ENCODE assay signal across 10 cellular contexts in genomic region chr1:21931171-21932093, GRCh38. TPM values are rescaled to one million over a fixed set of nuclear protein-coding genes. Genes with fewer than 3 reads are reported as not detected.
DNase-seq lines count a peak whose midpoint lies in the region; ATAC-seq, FAIRE-seq and TF ChIP-seq lines count a peak whose summit lies in the region.
"Had no signal": no experiment of that assay in that cellular context is flagged by ENCODE, and none has a peak within 500 bp of the region (broad histone marks: within the 10 kb centered on the region; RNA-seq: fewer than 3 reads in every experiment).

No MANE protein-coding gene starts in this region.

- peak; percentile 46 to 76; a peak in 2 of 5 replicates for TF ChIP-seq EP300 in A549 (IDR thresholded peaks at IDR 0.05)

- H3K9me3 ChIP-seq in A549 (no peaks in the 10 kb centered on the region), muscle layer of duodenum (ENCODE audit: control insufficient read depth in 1 of 2, low read length in 2 of 2) (no peaks in the 10 kb centered on the region)
- no peaks in the 10 kb centered on the region for H3K9me3 ChIP-seq in CD8-positive, alpha-beta T cell (ENCODE audit: low read length)

- peak overlapping the region; percentile 20; the same call in 2 of the 3 replicates for H3K4me3 ChIP-seq in A549
- H3K4me3 ChIP-seq in muscle layer of duodenum (ENCODE audit: low read depth in 1 of 2, low read length in 2 of 2): peak overlapping the region in 1 of 2 donors; percentile 45
- H3K4me3 ChIP-seq in CD8-positive, alpha-beta T cell (ENCODE audit: low read depth, low read length): no peak overlapping the region

- intact Hi-C loops in CD8-positive, alpha-beta T cell (cut with DNase I, micrococcal nuclease): no loop called here

- peaks cover 12% of the 10 kb centered on the region for H3K27me3 Mint-ChIP-seq in activated CD8-positive, alpha-beta memory T cell treated with anti-CD3 and anti-CD28 coated beads, Interleukin-2, amount 10 ng/mL, durations not matched to agents 7 days and 5 days
- peaks cover 12% of the 10 kb centered on the region for H3K27me3 Mint-ChIP-seq in CD8-positive, alpha-beta T cell (ENCODE audit: low read depth)

- TF ChIP-seq POLR2A in A549 (IDR thresholded peaks at IDR 0.05; ENCODE audit: low read length): no peak

- peak overlapping the region; percentile 92 for H3K4me2 ChIP-seq in A549

- DNase-seq in A549 (ENCODE audit: low read depth in 1 of 2, low spot score in 1 of 2) (peak; percentile 46 to 87), NCI-H460 (ENCODE audit: extremely low read depth, low read depth) (peak; percentile 56), epidermal melanocyte (ENCODE audit: insufficient read length, low spot score) (peak; percentile 67), amygdala (lab: John Stamatoyannopoulos, UW) (no peak), GOT3 (lab: John Stamatoyannopoulos, UW) (no peak)
- no peak for DNase-seq in activated CD8-positive, alpha-beta memory T cell treated with anti-CD3 and anti-CD28 coated beads, Interleukin-2, amount 10 ng/mL, durations not matched to agents 7 days and 5 days
- no peak for DNase-seq in CD8-positive, alpha-beta T cell
- DNase-seq: NCI-H510A had no signal

- H3K27me3 ChIP-seq in muscle layer of duodenum (ENCODE audit: low read depth, low read length): no peaks in the 10 kb centered on the region
- no peaks in the 10 kb centered on the region for H3K27me3 ChIP-seq in CD8-positive, alpha-beta T cell (ENCODE audit: insufficient read depth, low read length)

- no peaks in the 10 kb centered on the region for H3K36me3 Mint-ChIP-seq in activated CD8-positive, alpha-beta memory T cell treated with anti-CD3 and anti-CD28 coated beads, Interleukin-2, amount 10 ng/mL, durations not matched to agents 7 days and 5 days
- no peaks in the 10 kb centered on the region for H3K36me3 Mint-ChIP-seq in CD8-positive, alpha-beta T cell

- H3K4me3 Mint-ChIP-seq in activated CD8-positive, alpha-beta memory T cell treated with anti-CD3 and anti-CD28 coated beads, Interleukin-2, amount 10 ng/mL, durations not matched to agents 7 days and 5 days: no peak overlapping the region
- H3K4me3 Mint-ChIP-seq in CD8-positive, alpha-beta T cell: no peak overlapping the region

- no peak; a peak in 1 of 5 replicates for TF ChIP-seq RAD21 in A549 (conservative IDR thresholded peaks at IDR 0.05 in 1 of 2, IDR thresholded peaks at IDR 0.05 in 1 of 2)

- peaks cover 0 to under 1% of the 10 kb centered on the region in 2 donors for H3K36me3 ChIP-seq in muscle layer of duodenum (ENCODE audit: control insufficient read depth in 1 of 2, insufficient read depth in 2 of 2, low read length in 2 of 2)
- no peaks in the 10 kb centered on the region for H3K36me3 ChIP-seq in CD8-positive, alpha-beta T cell (ENCODE audit: insufficient read depth, low read length)

- 0% methylated on average over 7 of the region's 16 CpGs for WGBS in A549 (ENCODE audit: missing lambda C conversion rate)

- H3K4me1 ChIP-seq in A549 (peaks cover 95% of the 10 kb centered on the region), muscle layer of duodenum (ENCODE audit: control insufficient read depth in 1 of 2, insufficient read depth in 2 of 2, low read length in 2 of 2) (peaks cover 44 to 67% of the 10 kb centered on the region in 2 donors)
- peaks cover 12% of the 10 kb centered on the region for H3K4me1 ChIP-seq in CD8-positive, alpha-beta T cell (ENCODE audit: insufficient read depth, low read length)

- no peak for FAIRE-seq in A549 (lab: Jason Lieb, UNC)

- POLR2A ChIA-PET in A549 (lab: Yijun Ruan, JAX): interaction anchor here (1.0 to 1.1 kb wide), 2 partner anchors 11 to 18 kb away, joined by 3 to 4 read pairs; no protein-coding TSS in a partner anchor
- POLR2A ChIA-PET in CD8-positive, alpha-beta T cell (lab: Charles Lee): no interaction called here

- peak; percentile 68 to 77 for ATAC-seq in A549
- no peak for ATAC-seq in activated CD8-positive, alpha-beta memory T cell treated with anti-CD3 and anti-CD28 coated beads, Interleukin-2, amount 10 ng/mL, durations not matched to agents 7 days and 5 days
- no peak for ATAC-seq in CD8-positive, alpha-beta T cell

- CTCF ChIA-PET in A549 (lab: Yijun Ruan, JAX): interaction anchor here (0.7 to 1.2 kb wide), 5 partner anchors 9 to 108 kb away, joined by 3 to 6 read pairs (median 3); no protein-coding TSS in a partner anchor
- CTCF ChIA-PET in activated CD8-positive, alpha-beta memory T cell treated with anti-CD3 and anti-CD28 coated beads, Interleukin-2, amount 10 ng/mL, durations not matched to agents 7 days and 5 days (lab: Charles Lee): no interaction called here
- CTCF ChIA-PET in CD8-positive, alpha-beta T cell (lab: Charles Lee): no interaction called here

- no peak for TF ChIP-seq CTCF in A549 (IDR thresholded peaks at IDR 0.05)
- TF ChIP-seq CTCF in CD8-positive, alpha-beta T cell (IDR thresholded peaks at IDR 0.05): no peak

- H3K27ac ChIP-seq in A549 (peak overlapping the region; percentile 98 to 100), muscle layer of duodenum (ENCODE audit: low read length) (peak overlapping the region; percentile 95)
- no peak overlapping the region for H3K27ac ChIP-seq in CD8-positive, alpha-beta T cell (ENCODE audit: low read depth, low read length)

- no peaks in the 10 kb centered on the region for H3K9me3 Mint-ChIP-seq in activated CD8-positive, alpha-beta memory T cell treated with anti-CD3 and anti-CD28 coated beads, Interleukin-2, amount 10 ng/mL, durations not matched to agents 7 days and 5 days (ENCODE audit: low read depth)
- no peaks in the 10 kb centered on the region for H3K9me3 Mint-ChIP-seq in CD8-positive, alpha-beta T cell

- H3K27ac Mint-ChIP-seq in activated CD8-positive, alpha-beta memory T cell treated with anti-CD3 and anti-CD28 coated beads, Interleukin-2, amount 10 ng/mL, durations not matched to agents 7 days and 5 days: no peak overlapping the region
- H3K27ac Mint-ChIP-seq in CD8-positive, alpha-beta T cell: no peak overlapping the region

- H3K4me1 Mint-ChIP-seq in activated CD8-positive, alpha-beta memory T cell treated with anti-CD3 and anti-CD28 coated beads, Interleukin-2, amount 10 ng/mL, durations not matched to agents 7 days and 5 days: no peaks in the 10 kb centered on the region
- peaks cover 17% of the 10 kb centered on the region for H3K4me1 Mint-ChIP-seq in CD8-positive, alpha-beta T cell (ENCODE audit: low read depth)

TF ChIP-seq in A549, 52 proteins besides CTCF, POLR2A, EP300 and RAD21 (continues in another document):
- TF ChIP-seq ZC3H11A (IDR thresholded peaks at IDR 0.05): no peak
- TF ChIP-seq RCOR1 (IDR thresholded peaks at IDR 0.05; ENCODE audit: low read depth, low read length): no peak
- no peak for TF ChIP-seq KDM5A (IDR thresholded peaks at IDR 0.05)
- TF ChIP-seq MAZ (IDR thresholded peaks at IDR 0.05; ENCODE audit: borderline replicate concordance, low read depth, low read length): no peak
- no peak for TF ChIP-seq CHD2 (IDR thresholded peaks at IDR 0.05; ENCODE audit: low read length, partially characterized antibody)
- TF ChIP-seq ATOH8 (CRISPR knock-in tag; IDR thresholded peaks at IDR 0.05; ENCODE audit: low read depth): no peak
- TF ChIP-seq ELK1 (IDR thresholded peaks at IDR 0.05; ENCODE audit: low read depth, low read length): no peak
- TF ChIP-seq JUN (IDR thresholded peaks at IDR 0.05): peak in 1 of 2 experiments; percentile 80; a peak in 3 of 5 replicates
- TF ChIP-seq HES2 (IDR thresholded peaks at IDR 0.05): no peak
- TF ChIP-seq KDM1A (IDR thresholded peaks at IDR 0.05; ENCODE audit: low read depth): no peak
- no peak for TF ChIP-seq NR3C1 (IDR thresholded peaks at IDR 0.05)

RNA-seq across cellular contexts. Expression of gene HSPG2, which starts 5.7 kb away (rescaled TPM):
- polyA plus RNA-seq in A549 (2011; rRNA removed) (7.0 and 8.3 TPM in 2 replicates), A549 (2017; fragmentation: RNase III; extraction: RNeasy Plus Mini Kit Qiagen cat#74134 plus additional on column Dnase treatment) (42.7 to 51.6 TPM (median 43.5 TPM) in 3 replicates)
- 26.3 and 36.6 TPM in 2 replicates for polyA plus RNA-seq in A549 (2012; cell fraction: cytosol; rRNA removed)
- 187 and 265 TPM in 2 replicates for polyA plus RNA-seq in A549 (2012; cell fraction: nucleus; rRNA removed)
- polyA minus RNA-seq in A549 (2011; rRNA and poly(A)+ RNA removed): 16.1 and 26.1 TPM in 2 replicates
- total RNA-seq in NCI-H460 (2014; rRNA removed; shearing (Covaris generic)): 35.5 and 45.4 TPM in 2 replicates
- polyA plus RNA-seq in NCI-H460 (2014; cell fraction: nucleus; rRNA removed): 85.6 and 89.6 TPM in 2 replicates
- total RNA-seq in activated CD8-positive, alpha-beta memory T cell treated with anti-CD3 and anti-CD28 coated beads, Interleukin-2, amount 10 ng/mL, durations not matched to agents 7 days and 5 days: 1 to 10 TPM; 1.0 to 2.5 TPM
- total RNA-seq in CD8-positive, alpha-beta T cell: 1 to 10 TPM; 3.6 to 5.1 TPM

RNA-seq across cellular contexts. Expression of gene CELA3B, which starts 45.4 kb away (rescaled TPM):
- polyA plus RNA-seq in A549 (2011; rRNA removed) (not detected in 2 replicates), A549 (2017; fragmentation: RNase III; extraction: RNeasy Plus Mini Kit Qiagen cat#74134 plus additional on column Dnase treatment) (not detected in 3 replicates)
- polyA plus RNA-seq in A549 (2012; cell fraction: cytosol; rRNA removed): not detected in 2 replicates
- not detected in 2 replicates for polyA plus RNA-seq in A549 (2012; cell fraction: nucleus; rRNA removed)
- not detected in 2 replicates for polyA minus RNA-seq in A549 (2011; rRNA and poly(A)+ RNA removed)
- not detected in 2 replicates for total RNA-seq in NCI-H460 (2014; rRNA removed; shearing (Covaris generic))
- not detected in 2 replicates for polyA plus RNA-seq in NCI-H460 (2014; cell fraction: nucleus; rRNA removed)
- total RNA-seq in activated CD8-positive, alpha-beta memory T cell treated with anti-CD3 and anti-CD28 coated beads, Interleukin-2, amount 10 ng/mL, durations not matched to agents 7 days and 5 days: not detected
- not detected for total RNA-seq in CD8-positive, alpha-beta T cell
- total RNA-seq: mononuclear cell had no signal

Comparison
In these comparisons a context has a peak if more than half of its experiments do, and no peak if none do; other contexts are left out.
1. ATAC-seq: peak in A549 (2 of 2); none in activated CD8-positive, alpha-beta memory T cell treated with anti-CD3 and anti-CD28 coated beads, Interleukin-2, amount 10 ng/mL, durations not matched to agents 7 days and 5 days (single experiment) and CD8-positive, alpha-beta T cell (single experiment).
2. DNase-seq: peak in A549 (2 of 2), NCI-H460 (single experiment) and epidermal melanocyte (single experiment); none in activated CD8-positive, alpha-beta memory T cell treated with anti-CD3 and anti-CD28 coated beads, Interleukin-2, amount 10 ng/mL, durations not matched to agents 7 days and 5 days (single experiment), amygdala (0 of 56), GOT3 (single experiment) and CD8-positive, alpha-beta T cell (0 of 7).